In genomic region chr13:42345367-42345766, GRCh38 we compare ENCODE assay signal across 24 cellular contexts.
DNase-seq lines count a peak whose midpoint lies in the region; ATAC-seq lines count a peak whose summit lies in the region.
"Had no signal": no experiment of that assay in that cellular context is flagged by ENCODE, and none has a peak within 500 bp of the region (broad histone marks: within the 10 kb centered on the region; RNA-seq: fewer than 3 reads in every experiment).

No MANE protein-coding gene starts in this region.

- H3K9me3 Mint-ChIP-seq in stimulated activated effector memory CD8-positive, alpha-beta T cell treated with anti-CD3 and anti-CD28 coated beads, Interleukin-12 subunit alpha, Interleukin-12 subunit beta, amount 100 ng/mL, for 72 hours: no peaks in the 10 kb centered on the region
- H3K9me3 Mint-ChIP-seq: CD4-positive, alpha-beta memory T cell; naive B cell had no signal

- H3K4me1 Mint-ChIP-seq in stimulated activated effector memory CD8-positive, alpha-beta T cell treated with anti-CD3 and anti-CD28 coated beads, Interleukin-12 subunit alpha, Interleukin-12 subunit beta, amount 100 ng/mL, for 72 hours: no peaks in the 10 kb centered on the region
- H3K4me1 Mint-ChIP-seq: naive B cell had no signal

- peak; percentile 46 to 68 for ATAC-seq in activated CD4-positive, CD25-positive, alpha-beta regulatory T cell treated with anti-CD3 and anti-CD28 coated beads, Interleukin-2, amount 50 U/mL, for 24 hours
- ATAC-seq in GM19351 (IDR thresholded peaks at IDR 0.05; ENCODE audit: unreplicated experiment) (peak; percentile 64), HG03095 (IDR thresholded peaks at IDR 0.05; ENCODE audit: unreplicated experiment) (peak; percentile 72), Right ventricle myocardium superior (ENCODE audit: poor library complexity) (no peak)
- ATAC-seq in stimulated activated effector memory CD8-positive, alpha-beta T cell treated with anti-CD3 and anti-CD28 coated beads, Interleukin-12 subunit alpha, Interleukin-12 subunit beta, amount 100 ng/mL, for 72 hours: peak; percentile 57
- ATAC-seq: esophagus mucosa, left lung, Panc1 had no signal

- no peaks in the 10 kb centered on the region for H3K36me3 Mint-ChIP-seq in stimulated activated effector memory CD8-positive, alpha-beta T cell treated with anti-CD3 and anti-CD28 coated beads, Interleukin-12 subunit alpha, Interleukin-12 subunit beta, amount 100 ng/mL, for 72 hours
- H3K36me3 Mint-ChIP-seq: CD4-positive, alpha-beta memory T cell; naive B cell had no signal

- intact Hi-C loops in Right ventricle myocardium superior (cut with DNase I): no loop called here

- H3K27ac Mint-ChIP-seq in stimulated activated effector memory CD8-positive, alpha-beta T cell treated with anti-CD3 and anti-CD28 coated beads, Interleukin-12 subunit alpha, Interleukin-12 subunit beta, amount 100 ng/mL, for 72 hours: no peak overlapping the region
- H3K27ac Mint-ChIP-seq: CD4-positive, alpha-beta memory T cell; naive B cell had no signal

- no peak overlapping the region for H3K4me3 Mint-ChIP-seq in stimulated activated effector memory CD8-positive, alpha-beta T cell treated with anti-CD3 and anti-CD28 coated beads, Interleukin-12 subunit alpha, Interleukin-12 subunit beta, amount 100 ng/mL, for 72 hours
- H3K4me3 Mint-ChIP-seq: CD4-positive, alpha-beta memory T cell; naive B cell had no signal

- DNase-seq in activated CD4-positive, CD25-positive, alpha-beta regulatory T cell treated with anti-CD3 and anti-CD28 coated beads, Interleukin-2, amount 50 U/mL, for 72 hours: no peak
- DNase-seq in stimulated activated effector memory CD8-positive, alpha-beta T cell treated with anti-CD3 and anti-CD28 coated beads, Interleukin-12 subunit alpha, Interleukin-12 subunit beta, amount 100 ng/mL, for 72 hours (ENCODE audit: low spot score in 2 of 2): no peak
- DNase-seq in HCEC 1CT (no peak), Right ventricle myocardium superior (no peak), globus pallidus (ENCODE audit: low spot score) (no peak)
- DNase-seq: 8988T; activated CD4-positive, alpha-beta T cell treated with anti-CD3 and anti-CD28 coated beads for 1 hour; activated naive CD4-positive, alpha-beta T cell treated with Interleukin-2 at 50 U/mL for 16 hours; CD4-positive, alpha-beta memory T cell; colonic mucosa; H7; hippocampal formation; left lung; naive B cell; NCI-H146; NCI-H510A treated with DMSO at 0.1 percent for 48 hours; small intestine; stimulated activated CD4-positive, alpha-beta T cell treated with anti-CD3 and anti-CD28 coated beads, Interleukin-2, amount 100 ng/mL, for 24 hours; T-helper 1 cell had no signal
